Comparison of ENCODE assay signal across 9 cellular contexts in the genomic region with DNA sequence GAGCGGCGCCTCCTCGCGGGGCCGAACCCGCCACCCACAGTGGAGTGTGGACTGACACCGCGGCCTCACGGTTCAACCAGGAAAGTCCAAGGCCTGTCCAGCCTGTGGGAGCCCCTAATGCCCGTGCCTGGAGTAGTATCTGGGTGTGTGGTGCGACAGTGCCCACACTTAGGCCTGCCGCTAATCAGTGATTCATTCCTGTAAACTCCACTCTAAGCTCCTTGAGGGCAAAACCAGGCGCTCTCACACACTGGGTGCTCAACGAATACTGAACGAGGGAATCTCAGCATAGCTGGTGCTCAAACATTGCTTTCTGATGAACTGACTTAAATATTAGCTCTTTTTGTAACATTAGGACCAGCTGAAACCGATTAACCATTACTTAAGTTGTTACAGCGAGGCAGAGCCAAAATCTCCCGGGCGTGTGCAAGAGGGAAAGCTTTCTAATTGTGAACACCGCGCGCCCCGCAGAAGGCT. TPM values are rescaled to one million over a fixed set of nuclear protein-coding genes. Genes with fewer than 3 reads are reported as not detected.
DNase-seq lines count a peak whose midpoint lies in the region; ATAC-seq and TF ChIP-seq lines count a peak whose summit lies in the region.
"Had no signal": no experiment of that assay in that cellular context is flagged by ENCODE, and none has a peak within 500 bp of the region (broad histone marks: within the 10 kb centered on the region; RNA-seq: fewer than 3 reads in every experiment).

No MANE protein-coding gene starts in this region.

- intact Hi-C loops in heart right ventricle (cut with DNase I), result no loop called here

- peak; percentile 49 for DNase-seq in NCI-H146 (lab: John Stamatoyannopoulos, UW)
- DNase-seq in NCI-H146 treated with DMSO at 0.1 percent for 48 hours (lab: John Stamatoyannopoulos, UW; ENCODE audit: unreplicated experiment), result no peak
- DNase-seq in activated CD8-positive, alpha-beta T cell treated with anti-CD3 and anti-CD28 coated beads, Interleukin-2, amount 10 ng/mL, durations not matched to agents 7 days and 5 days, result no peak
- no peak for DNase-seq in heart right ventricle
- DNase-seq in NCI-H2107 treated with DMSO at 0.1 percent for 48 hours (lab: John Stamatoyannopoulos, UW; ENCODE audit: unreplicated experiment), result no peak
- no peak for DNase-seq in NCI-H187 (lab: John Stamatoyannopoulos, UW)

- POLR2A ChIA-PET in activated CD8-positive, alpha-beta T cell treated with anti-CD3 and anti-CD28 coated beads, Interleukin-2, amount 10 ng/mL, durations not matched to agents 7 days and 5 days (lab: Charles Lee), result interaction anchor here (0.5 to 1.0 kb wide), 2 partner anchors 17 to 223 kb away, joined by 3 to 4 read pairs; no protein-coding TSS in a partner anchor

- ATAC-seq in HG03095 (IDR thresholded peaks at IDR 0.05; ENCODE audit: unreplicated experiment), result peak; percentile 0
- ATAC-seq in activated CD8-positive, alpha-beta T cell treated with anti-CD3 and anti-CD28 coated beads, Interleukin-2, amount 10 ng/mL, durations not matched to agents 7 days and 5 days, result no peak
- ATAC-seq in heart right ventricle, result peak in 7 of 8 donors; percentile 41 to 83 (median 58)

- peaks cover 0 to 40% (median 0%) of the 10 kb centered on the region in 7 donors for H3K27me3 ChIP-seq in heart right ventricle
- peaks cover 4% of the 10 kb centered on the region for H3K27me3 ChIP-seq in rectal smooth muscle tissue (ENCODE audit: control insufficient read depth, insufficient read depth, low read length)

- H3K9me3 Mint-ChIP-seq in activated CD8-positive, alpha-beta T cell treated with anti-CD3 and anti-CD28 coated beads, Interleukin-2, amount 10 ng/mL, durations not matched to agents 7 days and 5 days (ENCODE audit: insufficient read depth), result no peaks in the 10 kb centered on the region

- peaks cover 30% of the 10 kb centered on the region for H3K4me1 Mint-ChIP-seq in activated CD8-positive, alpha-beta T cell treated with anti-CD3 and anti-CD28 coated beads, Interleukin-2, amount 10 ng/mL, durations not matched to agents 7 days and 5 days (ENCODE audit: low read depth)

- H3K27ac Mint-ChIP-seq in activated CD8-positive, alpha-beta T cell treated with anti-CD3 and anti-CD28 coated beads, Interleukin-2, amount 10 ng/mL, durations not matched to agents 7 days and 5 days, result no peak overlapping the region

- H3K9ac ChIP-seq in rectal smooth muscle tissue (ENCODE audit: low read length), result peak overlapping the region; percentile 2

- H3K36me3 Mint-ChIP-seq in activated CD8-positive, alpha-beta T cell treated with anti-CD3 and anti-CD28 coated beads, Interleukin-2, amount 10 ng/mL, durations not matched to agents 7 days and 5 days (ENCODE audit: low read depth), result no peaks in the 10 kb centered on the region

- CTCF ChIA-PET in activated CD8-positive, alpha-beta T cell treated with anti-CD3 and anti-CD28 coated beads, Interleukin-2, amount 10 ng/mL, durations not matched to agents 7 days and 5 days (lab: Charles Lee), result interaction anchor here (0.9 to 1.0 kb wide), 2 partner anchors 14 to 181 kb away, joined by 3 read pairs; no protein-coding TSS in a partner anchor

- peak overlapping the region; percentile 60 to 90 (median 84) for H3K27ac ChIP-seq in heart right ventricle
- peak overlapping the region; percentile 78 for H3K27ac ChIP-seq in rectal smooth muscle tissue (ENCODE audit: low read depth, low read length)
- H3K27ac ChIP-seq: C4-2B had no signal

- 25 to 30% methylated on average over 23 of the region's 23 CpGs for WGBS in heart right ventricle, 2 donors

- peaks cover 0 to 5% (median 0%) of the 10 kb centered on the region in 11 donors for H3K9me3 ChIP-seq in heart right ventricle

- H3K27me3 Mint-ChIP-seq in activated CD8-positive, alpha-beta T cell treated with anti-CD3 and anti-CD28 coated beads, Interleukin-2, amount 10 ng/mL, durations not matched to agents 7 days and 5 days (ENCODE audit: low read depth), result peaks cover 51% of the 10 kb centered on the region

- H3K4me1 ChIP-seq in heart right ventricle (peaks cover 0 to 28% (median 10%) of the 10 kb centered on the region in 9 donors), rectal smooth muscle tissue (ENCODE audit: control insufficient read depth, insufficient read depth, low read length) (peaks cover 4% of the 10 kb centered on the region)

- H3K36me3 ChIP-seq in heart right ventricle (no peaks in the 10 kb centered on the region), rectal smooth muscle tissue (ENCODE audit: control insufficient read depth, insufficient read depth, low read length) (no peaks in the 10 kb centered on the region)

- H3K4me3 ChIP-seq in heart right ventricle, result peak overlapping the region; percentile 46 to 91 (median 76)
- H3K4me3 ChIP-seq in rectal smooth muscle tissue (ENCODE audit: low read length), result peak overlapping the region; percentile 73

- peak in 2 of 9 donors; percentile 13 to 23 for TF ChIP-seq CTCF in heart right ventricle (IDR thresholded peaks at IDR 0.05)

- H3K4me3 Mint-ChIP-seq in activated CD8-positive, alpha-beta T cell treated with anti-CD3 and anti-CD28 coated beads, Interleukin-2, amount 10 ng/mL, durations not matched to agents 7 days and 5 days, result peak overlapping the region; percentile 62

RNA-seq across cellular contexts. Expression of gene GSDME, which starts 0.6 kb away (rescaled TPM):
- 1 to 10 TPM; 2.9 to 3.0 TPM for total RNA-seq in activated CD8-positive, alpha-beta T cell treated with anti-CD3 and anti-CD28 coated beads, Interleukin-2, amount 10 ng/mL, durations not matched to agents 7 days and 5 days
- total RNA-seq in heart right ventricle, result 10 to 100 TPM in 1 of 10 donors, 1 to 10 TPM in 9; 3.3 to 11.9 (median 6.0) TPM
- 1 to 10 TPM; 2.8 to 5.6 TPM for polyA plus RNA-seq in heart right ventricle
